In genomic region chr14:20327005-20327869, GRCh38 we compare ENCODE assay signal across 8 cellular contexts. TPM values are rescaled to one million over a fixed set of nuclear protein-coding genes. Genes with fewer than 3 reads are reported as not detected.
DNase-seq lines count a peak whose midpoint lies in the region; ATAC-seq, FAIRE-seq and TF ChIP-seq lines count a peak whose summit lies in the region.

No MANE protein-coding gene starts in this region.

- H3K27ac ChIP-seq in OCI-LY3 (ENCODE audit: low read length), result 0 out of 2 replicates have a peak overlapping the region, but pooled peaks have one; percentile 8

- ATAC-seq in GM21619 (IDR thresholded peaks at IDR 0.05; ENCODE audit: unreplicated experiment), result no peak

- peaks cover 63% of the 10 kb centered on the region for H3K36me3 Mint-ChIP-seq in MCF 10A (ENCODE audit: insufficient read depth, unreplicated experiment)
- peaks cover 85% of the 10 kb centered on the region for H3K36me3 Mint-ChIP-seq in stimulated activated naive CD8-positive, alpha-beta T cell treated with anti-CD3 and anti-CD28 coated beads, Interleukin-15, Interleukin-2, amounts not matched to agents 100 ng/mL and 50 ng/mL, for 24 hours (ENCODE audit: low read depth)

- no peaks in the 10 kb centered on the region for H4K20me1 ChIP-seq in OCI-LY3 (ENCODE audit: insufficient read depth, low read length)

- peak; percentile 65 for TF ChIP-seq CTCF in GM12865 (IDR thresholded peaks at IDR 0.05; ENCODE audit: insufficient read depth, low read depth, low read length, missing control alignments)
- peak; percentile 85 for TF ChIP-seq CTCF in OCI-LY3 (IDR thresholded peaks at IDR 0.05; ENCODE audit: low read depth, low read length)
- peak; percentile 66 for TF ChIP-seq CTCF in MCF 10A (IDR thresholded peaks at IDR 0.05; ENCODE audit: unreplicated experiment)

- no peaks in the 10 kb centered on the region for H3K27me3 Mint-ChIP-seq in MCF 10A (ENCODE audit: insufficient read depth, unreplicated experiment)
- H3K27me3 Mint-ChIP-seq in stimulated activated naive CD8-positive, alpha-beta T cell treated with anti-CD3 and anti-CD28 coated beads, Interleukin-15, Interleukin-2, amounts not matched to agents 100 ng/mL and 50 ng/mL, for 24 hours, result no peaks in the 10 kb centered on the region

- no peaks in the 10 kb centered on the region for H3K9me3 ChIP-seq in OCI-LY3 (ENCODE audit: insufficient read depth, low read length)

- no TSS peak for BruUV-seq in MCF 10A (replicated peaks; lab: Mats Ljungman, UMichigan)

- peaks cover 31% of the 10 kb centered on the region for H3K4me1 Mint-ChIP-seq in MCF 10A (ENCODE audit: insufficient read depth, unreplicated experiment)
- H3K4me1 Mint-ChIP-seq in stimulated activated naive CD8-positive, alpha-beta T cell treated with anti-CD3 and anti-CD28 coated beads, Interleukin-15, Interleukin-2, amounts not matched to agents 100 ng/mL and 50 ng/mL, for 24 hours (ENCODE audit: low read depth), result peaks cover 53% of the 10 kb centered on the region

- no peaks in the 10 kb centered on the region for H3K9me3 Mint-ChIP-seq in MCF 10A (ENCODE audit: unreplicated experiment)
- no peaks in the 10 kb centered on the region for H3K9me3 Mint-ChIP-seq in stimulated activated naive CD8-positive, alpha-beta T cell treated with anti-CD3 and anti-CD28 coated beads, Interleukin-15, Interleukin-2, amounts not matched to agents 100 ng/mL and 50 ng/mL, for 24 hours

- no peak overlapping the region for H3K4me3 ChIP-seq in GM12865 (ENCODE audit: low read depth, low read length)
- H3K4me3 ChIP-seq in OCI-LY3 (ENCODE audit: low read length), result no peak overlapping the region

- DNase-seq in AG08396 (ENCODE audit: low spot score) (peak; percentile 47), GM12865 (ENCODE audit: low read depth) (peak; percentile 70), MCF 10A (ENCODE audit: unreplicated experiment) (peak; percentile 78)

- H3K79me2 ChIP-seq in OCI-LY3 (ENCODE audit: low read length), result peaks cover 47% of the 10 kb centered on the region

- CTCF ChIA-PET in MCF 10A (lab: Yijun Ruan, JAX), result interaction anchor here (0.5 to 9.9 kb wide), 44 partner anchors 9 to 776 kb away, joined by 3 to 152 read pairs (median 5); partner anchors contain the start of genes ANG, APEX1, OSGEP and PARP2

- peak; percentile 99 for FAIRE-seq in islet of Langerhans (lab: Jason Lieb, UNC)

- peak; percentile 70 for TF ChIP-seq RAD21 in Ishikawa (IDR thresholded peaks at IDR 0.05; ENCODE audit: low read depth)

- peaks cover 18% of the 10 kb centered on the region for H3K4me1 ChIP-seq in OCI-LY3 (ENCODE audit: low read length)

- H3K4me2 ChIP-seq in OCI-LY3 (ENCODE audit: low read length), result peak overlapping the region; percentile 34

- no peak overlapping the region for H3K4me3 Mint-ChIP-seq in MCF 10A (ENCODE audit: unreplicated experiment)
- H3K4me3 Mint-ChIP-seq in stimulated activated naive CD8-positive, alpha-beta T cell treated with anti-CD3 and anti-CD28 coated beads, Interleukin-15, Interleukin-2, amounts not matched to agents 100 ng/mL and 50 ng/mL, for 24 hours, result peak overlapping the region; percentile 47

- no peaks in the 10 kb centered on the region for H3K27me3 ChIP-seq in OCI-LY3 (ENCODE audit: low read depth, low read length)

- no peak for TF ChIP-seq EP300 in Ishikawa (IDR thresholded peaks at IDR 0.05; ENCODE audit: borderline replicate concordance)

- no peak overlapping the region for H2AFZ ChIP-seq in OCI-LY3 (ENCODE audit: low read depth, low read length)

- no peak overlapping the region for H3K9ac ChIP-seq in OCI-LY3 (ENCODE audit: low read length)

- POLR2A ChIA-PET in MCF 10A (lab: Yijun Ruan, JAX), result interaction anchor here (0.7 to 9.8 kb wide), 14 partner anchors 8 to 357 kb away, joined by 3 to 205 read pairs (median 4); partner anchors contain the start of genes APEX1, OSGEP, PARP2 and PNP

- H3K36me3 ChIP-seq in OCI-LY3 (replicated peaks; ENCODE audit: low read depth, low read length), result peaks cover 28% of the 10 kb centered on the region

- intact Hi-C loops in MCF 10A (cut with micrococcal nuclease), result loop anchor here (1.0 to 10.0 kb wide), 5 partner anchors 88 to 648 kb away; partner anchors contain the start of gene OSGEP

- H3K27ac Mint-ChIP-seq in MCF 10A (ENCODE audit: low read depth, unreplicated experiment), result no peak overlapping the region
- H3K27ac Mint-ChIP-seq in stimulated activated naive CD8-positive, alpha-beta T cell treated with anti-CD3 and anti-CD28 coated beads, Interleukin-15, Interleukin-2, amounts not matched to agents 100 ng/mL and 50 ng/mL, for 24 hours, result peak overlapping the region; percentile 45

TF ChIP-seq in Ishikawa, 13 proteins besides CTCF, POLR2A, EP300 and RAD21:
- TF ChIP-seq CREB1 (IDR thresholded peaks at IDR 0.05; ENCODE audit: low read depth), result no peak
- no peak for TF ChIP-seq MAX (IDR thresholded peaks at IDR 0.05)
- TF ChIP-seq CEBPB (IDR thresholded peaks at IDR 0.05), result no peak
- TF ChIP-seq ZBTB7A (IDR thresholded peaks at IDR 0.05; ENCODE audit: low read depth), result no peak
- TF ChIP-seq TAF1 (IDR thresholded peaks at IDR 0.05; ENCODE audit: low read depth), result no peak
- TF ChIP-seq TCF12 (IDR thresholded peaks at IDR 0.05; ENCODE audit: low read depth), result no peak
- no peak for TF ChIP-seq USF1 (IDR thresholded peaks at IDR 0.05)
- TF ChIP-seq TEAD4 (IDR thresholded peaks at IDR 0.05), result no peak
- TF ChIP-seq YY1 (IDR thresholded peaks at IDR 0.05; ENCODE audit: low read depth), result no peak
- TF ChIP-seq NFIC (IDR thresholded peaks at IDR 0.05), result no peak
- TF ChIP-seq EGR1 (IDR thresholded peaks at IDR 0.05), result no peak
- no peak for TF ChIP-seq FOXM1 (IDR thresholded peaks at IDR 0.05; ENCODE audit: borderline replicate concordance, low read depth)
- no peak for TF ChIP-seq REST (IDR thresholded peaks at IDR 0.05; ENCODE audit: low read depth)

RNA-seq across cellular contexts. Expression of gene CCNB1IP1, which starts 5.8 kb away (rescaled TPM):
- total RNA-seq in MCF 10A (2022), result 105 and 108 TPM in 2 replicates

RNA-seq across cellular contexts. Expression of gene PARP2, which starts 16.2 kb away (rescaled TPM):
- 30.4 and 33.4 TPM in 2 replicates for total RNA-seq in MCF 10A (2022)

RNA-seq across cellular contexts. Expression of gene TTC5, which starts 21.5 kb away (rescaled TPM):
- 18.4 and 22.9 TPM in 2 replicates for total RNA-seq in MCF 10A (2022)
